Comparison of ENCODE assay signal across 11 cellular contexts in genomic region chr14:74400919-74401503, GRCh38. TPM values are rescaled to one million over a fixed set of nuclear protein-coding genes. Genes with fewer than 3 reads are reported as not detected.
A peak's percentile ranks its signal among the peaks of the same experiment; 100 is the strongest.
DNase-seq lines count a peak whose midpoint lies in the region; ATAC-seq, FAIRE-seq and TF ChIP-seq lines count a peak whose summit lies in the region.
"Had no signal": no experiment of that assay in that cellular context is flagged by ENCODE, and none has a peak within 500 bp of the region (broad histone marks: within the 10 kb centered on the region; RNA-seq: fewer than 3 reads in every experiment).

No MANE protein-coding gene starts in this region.

- H4K20me1 ChIP-seq in BLaER1, result no peaks in the 10 kb centered on the region
- H4K20me1 ChIP-seq in PC-9 (ENCODE audit: insufficient read depth), result no peaks in the 10 kb centered on the region
- H4K20me1 ChIP-seq in HepG2 (ENCODE audit: insufficient read depth, low read length), result no peaks in the 10 kb centered on the region

- H2AFZ ChIP-seq in PC-9 (peak overlapping the region; percentile 80), HepG2 (ENCODE audit: low read length) (no peak overlapping the region)

- TF ChIP-seq CTCF in PC-9 (conservative IDR thresholded peaks at IDR 0.05), result no peak
- no peak for TF ChIP-seq CTCF in HepG2 (CRISPR knock-in tag; IDR thresholded peaks at IDR 0.05)

- H3K9me3 ChIP-seq in BLaER1, result no peaks in the 10 kb centered on the region
- no peaks in the 10 kb centered on the region for H3K9me3 ChIP-seq in PC-9 (ENCODE audit: insufficient read depth, low read depth)
- H3K9me3 ChIP-seq in HepG2 (ENCODE audit: low read length), result no peaks in the 10 kb centered on the region
- H3K9me3 ChIP-seq: vagina had no signal

- H3K4me2 ChIP-seq in BLaER1 (peak overlapping the region; percentile 99), PC-9 (peak overlapping the region; percentile 90), HepG2 (ENCODE audit: low read depth, low read length) (no peak overlapping the region)

- TF ChIP-seq RAD21 in HepG2 (CRISPR knock-in tag; IDR thresholded peaks at IDR 0.05), result no peak

- FAIRE-seq in HepG2 (lab: Jason Lieb, UNC), result no peak

- POLR2A ChIA-PET in PC-9 (lab: Charles Lee; ENCODE audit: unreplicated experiment) (interaction anchor here (0.6 to 0.7 kb wide), 5 partner anchors 11 to 345 kb away, joined by 3 to 14 read pairs (median 6); partner anchors contain the start of gene NPC2), HepG2 (lab: Yijun Ruan, JAX) (no interaction called here)

- H3K27me3 ChIP-seq in BLaER1 (no peaks in the 10 kb centered on the region), PC-9 (ENCODE audit: insufficient read depth, low read depth) (no peaks in the 10 kb centered on the region), HepG2 (ENCODE audit: control insufficient read depth in 1 of 2, insufficient read depth in 2 of 2, low read length in 2 of 2) (peaks cover 6 to 52% of the 10 kb centered on the region in 2 experiments)
- H3K27me3 ChIP-seq: vagina had no signal

- peak overlapping the region; percentile 64 for H3K4me3 ChIP-seq in BLaER1
- H3K4me3 ChIP-seq in PC-9, result peak overlapping the region; percentile 52
- no peak overlapping the region for H3K4me3 ChIP-seq in HepG2 (replicated peaks in 1 of 3; ENCODE audit: insufficient read depth in 1 of 3, low read depth in 2 of 3, low read length in 3 of 3)
- H3K4me3 ChIP-seq: vagina had no signal

- no peak for TF ChIP-seq POLR2A in HepG2 (IDR thresholded peaks at IDR 0.05; ENCODE audit: insufficient read depth in 1 of 2, low read depth in 2 of 2, low read length in 2 of 2)

- peaks cover 33% of the 10 kb centered on the region for H3F3A ChIP-seq in PC-9 (ENCODE audit: insufficient read depth, low read depth)

- CTCF ChIA-PET in PC-9 (lab: Charles Lee), result no interaction called here
- CTCF ChIA-PET in HepG2 (lab: Yijun Ruan, JAX; ENCODE audit: low intra/inter-chr PET ratio, low total read pairs), result no interaction called here

- TF ChIP-seq EP300 in HepG2 (IDR thresholded peaks at IDR 0.05; ENCODE audit: low read depth in 2 of 2, low read length in 2 of 2) (no peak), HepG2 (CRISPR knock-in tag; IDR thresholded peaks at IDR 0.05; ENCODE audit: borderline replicate concordance) (no peak)

- no peaks in the 10 kb centered on the region for H3K36me3 ChIP-seq in BLaER1
- H3K36me3 ChIP-seq in PC-9 (ENCODE audit: low read depth), result no peaks in the 10 kb centered on the region
- no peaks in the 10 kb centered on the region for H3K36me3 ChIP-seq in HepG2 (replicated peaks in 1 of 2; ENCODE audit: control insufficient read depth in 1 of 2, insufficient read depth in 2 of 2, low read length in 2 of 2)
- H3K36me3 ChIP-seq: vagina had no signal

- H3K9ac ChIP-seq in BLaER1 (peak overlapping the region; percentile 84), HepG2 (ENCODE audit: insufficient read depth, low read depth, low read length) (no peak overlapping the region)

- no peaks in the 10 kb centered on the region for H3K79me2 ChIP-seq in PC-9 (ENCODE audit: low read depth)
- no peaks in the 10 kb centered on the region for H3K79me2 ChIP-seq in HepG2 (ENCODE audit: insufficient read depth, low read length)

- DNase-seq in PC-9 (no peak), HepG2 (ENCODE audit: low spot score) (no peak), left lobe of liver (ENCODE audit: low spot score) (no peak), MV-4-11 (lab: John Stamatoyannopoulos, UW) (no peak), T1000 (lab: John Stamatoyannopoulos, UW) (no peak)

- no TSS peak for BruUV-seq in PC-9 (replicated peaks; lab: Mats Ljungman, UMichigan)
- no TSS peak for BruUV-seq in HepG2 (replicated peaks; lab: Mats Ljungman, UMichigan)

- H3K27ac ChIP-seq in BLaER1 (peak overlapping the region; percentile 95), PC-9 (peak overlapping the region; percentile 76), HepG2 (ENCODE audit: extremely low read length, insufficient read depth, low read length) (no peak overlapping the region)
- H3K27ac ChIP-seq: HL-60, vagina had no signal

- peaks cover 70% of the 10 kb centered on the region for H3K4me1 ChIP-seq in BLaER1
- H3K4me1 ChIP-seq in PC-9 (replicated peaks; ENCODE audit: insufficient read depth), result peaks cover 32% of the 10 kb centered on the region
- no peaks in the 10 kb centered on the region for H3K4me1 ChIP-seq in HepG2 (ENCODE audit: insufficient read depth, low read length)

- WGBS in HepG2 (ENCODE audit: low lambda C conversion rate), result 36% methylated on average over 6 of the region's 8 CpGs

- ATAC-seq in GM18907 (IDR thresholded peaks at IDR 0.05; ENCODE audit: unreplicated experiment) (peak; percentile 15), HepG2 (no peak), left lobe of liver (no peak), GM21367 (IDR thresholded peaks at IDR 0.05; ENCODE audit: unreplicated experiment) (no peak)

- in situ Hi-C loops in HepG2 (cut with HindIII; ENCODE audit: extremely low pct_ligation_motif_present, low pct_unique_long_range_greater_than_20kb), result no loop called here

- H3K9me2 ChIP-seq in PC-9 (ENCODE audit: insufficient read depth), result no peaks in the 10 kb centered on the region

- intact Hi-C loops in PC-9 (cut with micrococcal nuclease; ENCODE audit: unreplicated experiment) (no loop called here), HepG2 (cut with micrococcal nuclease; ENCODE audit: unreplicated experiment) (no loop called here)

TF ChIP-seq in HepG2, 621 proteins besides CTCF, POLR2A, EP300 and RAD21 (continues in another document):
- TF ChIP-seq ZNF383 (CRISPR knock-in tag; IDR thresholded peaks at IDR 0.05; ENCODE audit: borderline replicate concordance) (no peak), ZMYM3 (CRISPR knock-in tag; IDR thresholded peaks at IDR 0.05) (0 out of 2 replicates have a peak, but pooled peaks have one; percentile 39)

RNA-seq across cellular contexts. Expression of gene SYNDIG1L, which starts 25.0 kb away (rescaled TPM):
- total RNA-seq in PC-9 (2021) (0.38 and 0.52 TPM in 2 replicates), HepG2 (2016; rRNA removed; fragmentation: Illumina TruSeq; extraction: Trizol) (not detected in 2 replicates), left lobe of liver (not detected)
- not detected in 2 replicates for total RNA-seq in HepG2 (2016; cell fraction: cytosol; rRNA removed; fragmentation: Illumina TruSeq; extraction: Trizol; ENCODE audit: low read depth)
- total RNA-seq in HepG2 (2016; cell fraction: insoluble cytoplasmic fraction; rRNA removed; fragmentation: Illumina TruSeq; extraction: Trizol), result not detected in 2 replicates
- not detected in 2 replicates for total RNA-seq in HepG2 (2016; cell fraction: membrane; rRNA removed; fragmentation: Illumina TruSeq; extraction: Trizol)
- not detected in 2 replicates for total RNA-seq in HepG2 (2016; cell fraction: nucleus; rRNA removed; fragmentation: Illumina TruSeq; extraction: Trizol)
- polyA plus RNA-seq in HepG2 (2011; rRNA removed), result 0.04 and 0.10 TPM in 2 replicates
- 0.03 TPM in 1 of 2 replicates, not detected in the other for polyA plus RNA-seq in HepG2 (2011; cell fraction: cytosol; rRNA removed)
- 0.21 and 0.29 TPM in 2 replicates for polyA plus RNA-seq in HepG2 (2011; cell fraction: nucleus; rRNA removed)
- 0.12 TPM in 1 of 2 replicates, not detected in the other for polyA plus RNA-seq in HepG2 (2012)
- polyA plus RNA-seq in HepG2 (2016; cell fraction: cytosol; fragmentation: Illumina TruSeq; extraction: Trizol; ENCODE audit: low read depth), result not detected in 2 replicates
- not detected in 2 replicates for polyA plus RNA-seq in HepG2 (2016; cell fraction: insoluble cytoplasmic fraction; fragmentation: Illumina TruSeq; extraction: Trizol; ENCODE audit: low read depth)
- not detected in 2 replicates for polyA plus RNA-seq in HepG2 (2016; cell fraction: membrane; fragmentation: Illumina TruSeq; extraction: Trizol; ENCODE audit: low read depth)
- not detected in 2 replicates for polyA plus RNA-seq in HepG2 (2016; cell fraction: nucleus; fragmentation: Illumina TruSeq; extraction: Trizol; ENCODE audit: insufficient read depth, low read depth)
- not detected in 2 replicates for polyA minus RNA-seq in HepG2 (2011; rRNA and poly(A)+ RNA removed; ENCODE audit: low replicate concordance)
- not detected in 2 replicates for polyA minus RNA-seq in HepG2 (2011; cell fraction: cytosol; rRNA and poly(A)+ RNA removed)
- polyA minus RNA-seq in HepG2 (2011; cell fraction: nucleus; rRNA and poly(A)+ RNA removed), result not detected in 2 replicates
- total RNA-seq: vagina had no signal
- polyA plus RNA-seq: liver had no signal

RNA-seq across cellular contexts. Expression of gene VRTN, which starts 52.7 kb away (rescaled TPM):
- not detected in 2 replicates for total RNA-seq in PC-9 (2021)
- total RNA-seq in HepG2 (2016; rRNA removed; fragmentation: Illumina TruSeq; extraction: Trizol), result not detected in 2 replicates
- total RNA-seq in HepG2 (2016; cell fraction: cytosol; rRNA removed; fragmentation: Illumina TruSeq; extraction: Trizol; ENCODE audit: low read depth), result not detected in 2 replicates
- not detected in 2 replicates for total RNA-seq in HepG2 (2016; cell fraction: insoluble cytoplasmic fraction; rRNA removed; fragmentation: Illumina TruSeq; extraction: Trizol)
- not detected in 2 replicates for total RNA-seq in HepG2 (2016; cell fraction: membrane; rRNA removed; fragmentation: Illumina TruSeq; extraction: Trizol)
- total RNA-seq in HepG2 (2016; cell fraction: nucleus; rRNA removed; fragmentation: Illumina TruSeq; extraction: Trizol), result not detected in 2 replicates
- not detected in 2 replicates for polyA plus RNA-seq in HepG2 (2011; rRNA removed)
- polyA plus RNA-seq in HepG2 (2011; cell fraction: cytosol; rRNA removed), result not detected in 2 replicates
- not detected in 2 replicates for polyA plus RNA-seq in HepG2 (2011; cell fraction: nucleus; rRNA removed)
- not detected in 2 replicates for polyA plus RNA-seq in HepG2 (2012)
- not detected in 2 replicates for polyA plus RNA-seq in HepG2 (2016; cell fraction: cytosol; fragmentation: Illumina TruSeq; extraction: Trizol; ENCODE audit: low read depth)
- polyA plus RNA-seq in HepG2 (2016; cell fraction: insoluble cytoplasmic fraction; fragmentation: Illumina TruSeq; extraction: Trizol; ENCODE audit: low read depth), result not detected in 2 replicates
- not detected in 2 replicates for polyA plus RNA-seq in HepG2 (2016; cell fraction: membrane; fragmentation: Illumina TruSeq; extraction: Trizol; ENCODE audit: low read depth)
- polyA plus RNA-seq in HepG2 (2016; cell fraction: nucleus; fragmentation: Illumina TruSeq; extraction: Trizol; ENCODE audit: insufficient read depth, low read depth), result not detected in 2 replicates
- not detected in 2 replicates for polyA minus RNA-seq in HepG2 (2011; rRNA and poly(A)+ RNA removed; ENCODE audit: low replicate concordance)
- not detected in 2 replicates for polyA minus RNA-seq in HepG2 (2011; cell fraction: cytosol; rRNA and poly(A)+ RNA removed)
- not detected in 2 replicates for polyA minus RNA-seq in HepG2 (2011; cell fraction: nucleus; rRNA and poly(A)+ RNA removed)
- 0.08 TPM for total RNA-seq in left lobe of liver
- total RNA-seq: liver, vagina had no signal
- polyA plus RNA-seq: liver had no signal

Comparison
In these comparisons a context has a peak if more than half of its experiments do, and no peak if none do; other contexts are left out.
1. H3K4me3 ChIP-seq: peak in BLaER1 (single experiment) and PC-9 (single experiment); none in HepG2 (0 of 3).